In genomic region chr15:83111149-83111548, GRCh38 we compare ENCODE assay signal across 27 cellular contexts. TPM values are rescaled to one million over a fixed set of nuclear protein-coding genes. Genes with fewer than 3 reads are reported as not detected.
"Had no signal": no experiment of that assay in that cellular context is flagged by ENCODE, and none has a peak within 500 bp of the region (broad histone marks: within the 10 kb centered on the region; RNA-seq: fewer than 3 reads in every experiment).

No MANE protein-coding gene starts in this region.

- DNase-seq: colonic mucosa; effector CD8-positive, alpha-beta T cell; endodermal cell; foreskin keratinocyte; hypothalamus; immature natural killer cell; kidney glomerular epithelial cell; left colon; left ventricle myocardium superior; lower lobe of right lung; natural killer cell; occipital lobe; ovary; posterior cingulate gyrus; psoas muscle; right cardiac atrium; spleen; stimulated activated naive B cell treated with anti-CD40 and anti-IgM and Interleukin-4, amounts not matched to agents 10 μg/mL and 1 μg/mL and 100 μg/mL, for 72 hours had no signal

- H3K27ac Mint-ChIP-seq: endodermal cell; stimulated activated naive B cell treated with anti-CD40 and anti-IgM and Interleukin-4, amounts not matched to agents 10 μg/mL and 1 μg/mL and 100 μg/mL, for 72 hours; stimulated activated naive CD8-positive, alpha-beta T cell treated with anti-CD3 and anti-CD28 coated beads, Interleukin-15, Interleukin-2, amounts not matched to agents 100 ng/mL and 50 ng/mL, for 24 hours had no signal

- H3K4me3 ChIP-seq: colonic mucosa, esophagus muscularis mucosa, gastroesophageal sphincter, lower lobe of right lung, ovary, psoas muscle, skin epidermis, spleen, thoracic aorta, tibial nerve had no signal

- H3K27me3 ChIP-seq: ovary had no signal

- H3K4me3 Mint-ChIP-seq: dendritic cell treated with granulocyte-macrophage colony-stimulating factor and Interleukin-4, amounts not matched to agents 40 ng/mL and 50 ng/mL, for 4 days; endodermal cell; stimulated activated naive B cell treated with anti-CD40 and anti-IgM and Interleukin-4, amounts not matched to agents 10 μg/mL and 1 μg/mL and 100 μg/mL, for 72 hours; stimulated activated naive CD8-positive, alpha-beta T cell treated with anti-CD3 and anti-CD28 coated beads, Interleukin-15, Interleukin-2, amounts not matched to agents 100 ng/mL and 50 ng/mL, for 24 hours had no signal

- H3K27ac ChIP-seq: colonic mucosa, esophagus muscularis mucosa, foreskin keratinocyte, ovary, psoas muscle, spleen, thoracic aorta, tibial nerve had no signal

- H3K9me3 ChIP-seq: colonic mucosa, esophagus muscularis mucosa, gastroesophageal sphincter, lower lobe of right lung, ovary, psoas muscle, spleen, thoracic aorta, tibial nerve had no signal

- H3K36me3 ChIP-seq: colonic mucosa, ovary had no signal

- H3K36me3 Mint-ChIP-seq: natural killer cell had no signal

- FAIRE-seq: endothelial cell of umbilical vein had no signal

- H3K4me1 ChIP-seq: colonic mucosa, foreskin keratinocyte had no signal

- H3K9me3 Mint-ChIP-seq: endodermal cell; immature natural killer cell; natural killer cell; stimulated activated naive CD8-positive, alpha-beta T cell treated with anti-CD3 and anti-CD28 coated beads, Interleukin-15, Interleukin-2, amounts not matched to agents 100 ng/mL and 50 ng/mL, for 24 hours had no signal

- ATAC-seq: foreskin keratinocyte; gastroesophageal sphincter; left colon; left ventricle myocardium superior; lower lobe of right lung; natural killer cell; psoas muscle; right cardiac atrium; stimulated activated naive B cell treated with anti-CD40 and anti-IgM and Interleukin-4, amounts not matched to agents 10 μg/mL and 1 μg/mL and 100 μg/mL, for 72 hours had no signal

RNA-seq across cellular contexts. Expression of gene TM6SF1, which starts 3.7 kb away (rescaled TPM):
- total RNA-seq: foreskin keratinocyte, renal cortical epithelial cell had no signal
